In the genomic region with DNA sequence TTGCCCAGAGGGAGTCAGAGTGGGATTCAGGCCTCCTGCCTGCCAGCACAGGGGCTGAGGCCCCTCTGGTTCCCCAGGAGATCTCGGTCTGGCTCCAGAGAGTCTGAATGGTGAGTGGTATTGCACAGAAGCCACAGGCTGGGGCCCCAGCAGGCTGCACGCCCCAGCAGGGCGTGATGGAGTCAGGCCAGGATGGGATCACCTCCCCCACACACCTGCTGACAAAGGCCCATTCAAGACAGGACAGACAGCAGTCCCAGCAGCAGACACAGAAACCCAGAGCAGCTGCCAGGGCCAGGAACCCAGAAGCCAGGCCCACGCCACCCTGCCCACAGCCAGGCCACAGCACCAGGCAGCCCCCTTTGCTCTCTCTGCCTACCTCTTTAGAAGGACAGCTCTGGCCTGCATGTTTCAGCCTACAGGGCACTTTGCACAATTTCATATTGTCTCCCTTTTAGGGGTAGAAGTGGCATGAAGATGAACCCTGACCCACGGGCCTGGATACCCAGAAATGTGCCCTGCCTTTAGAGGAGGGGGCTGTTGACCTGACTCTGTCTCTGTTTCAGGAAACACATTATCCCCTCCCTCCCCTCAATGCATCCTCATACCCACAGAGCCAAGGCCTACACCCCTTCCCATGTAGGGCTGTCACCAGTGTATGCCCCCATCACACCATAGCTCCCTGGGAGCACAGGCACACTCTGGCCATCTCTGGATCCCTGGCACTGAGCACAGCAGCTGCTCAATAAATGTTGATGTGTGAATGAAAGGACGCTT, we compare ENCODE assay signal across 9 cellular contexts. TPM values are rescaled to one million over a fixed set of nuclear protein-coding genes. Genes with fewer than 3 reads are reported as not detected.
DNase-seq lines count a peak whose midpoint lies in the region; ATAC-seq and TF ChIP-seq lines count a peak whose summit lies in the region.
"Had no signal": no experiment of that assay in that cellular context is flagged by ENCODE, and none has a peak within 500 bp of the region (broad histone marks: within the 10 kb centered on the region; RNA-seq: fewer than 3 reads in every experiment).

No MANE protein-coding gene starts in this region.

- TF ChIP-seq CTCF in breast epithelium (IDR thresholded peaks at IDR 0.05) (no peak), MCF 10A (IDR thresholded peaks at IDR 0.05; ENCODE audit: unreplicated experiment) (no peak), OCI-LY3 (IDR thresholded peaks at IDR 0.05; ENCODE audit: low read depth, low read length) (no peak), mesothelial cell of epicardium (IDR thresholded peaks at IDR 0.05; ENCODE audit: unreplicated experiment) (no peak), upper lobe of left lung (IDR thresholded peaks at IDR 0.05) (no peak)

- H3K9ac ChIP-seq in OCI-LY3 (ENCODE audit: low read length), result peak overlapping the region; percentile 40; the same call in 1 of the 2 replicates

- DNase-seq in breast epithelium (ENCODE audit: low spot score in 2 of 2) (peak in 1 of 2 donors; percentile 58), MCF 10A (ENCODE audit: unreplicated experiment) (no peak), mesothelial cell of epicardium (ENCODE audit: low spot score in 2 of 2, unreplicated experiment in 2 of 2) (no peak), upper lobe of left lung (peak in 1 of 2 donors; percentile 61), retina (no peak), iPS-NIHi7 (ENCODE audit: extremely low spot score) (no peak)
- no peak for DNase-seq in activated CD4-positive, alpha-beta T cell treated with anti-CD3 and anti-CD28 coated beads, Interleukin-2, amount 50 U/mL, for 4 hours
- DNase-seq: IMR-90 had no signal

- H3K36me3 ChIP-seq in breast epithelium (no peaks in the 10 kb centered on the region), OCI-LY3 (replicated peaks; ENCODE audit: low read depth, low read length) (no peaks in the 10 kb centered on the region), upper lobe of left lung (no peaks in the 10 kb centered on the region)

- 81 to 96% methylated on average over 3 to 6 of the region's 6 CpGs for WGBS in upper lobe of left lung, 2 donors

- BruUV-seq in MCF 10A (replicated peaks; lab: Mats Ljungman, UMichigan), result no TSS peak

- H3K9me3 ChIP-seq in breast epithelium, result no peaks in the 10 kb centered on the region
- no peaks in the 10 kb centered on the region for H3K9me3 ChIP-seq in OCI-LY3 (ENCODE audit: insufficient read depth, low read length)
- H3K9me3 ChIP-seq in upper lobe of left lung, result no peaks in the 10 kb centered on the region

- intact Hi-C loops in breast epithelium (cut with DNase I; ENCODE audit: low total_unique reads) (no loop called here), MCF 10A (cut with micrococcal nuclease) (no loop called here)

- CTCF ChIA-PET in MCF 10A (lab: Yijun Ruan, JAX), result interaction anchor here (1.3 to 1.4 kb wide), 2 partner anchors 26 to 77 kb away, joined by 4 to 5 read pairs; no protein-coding TSS in a partner anchor

- no peak overlapping the region for H3K4me3 ChIP-seq in breast epithelium
- peak overlapping the region; percentile 12; the same call in 1 of the 2 replicates for H3K4me3 ChIP-seq in OCI-LY3 (ENCODE audit: low read length)
- H3K4me3 ChIP-seq in upper lobe of left lung, result no peak overlapping the region

- H3K27me3 Mint-ChIP-seq in MCF 10A (ENCODE audit: insufficient read depth, unreplicated experiment) (peaks cover 74% of the 10 kb centered on the region), mesothelial cell of epicardium (ENCODE audit: low read depth) (no peaks in the 10 kb centered on the region)

- H4K20me1 ChIP-seq in OCI-LY3 (ENCODE audit: insufficient read depth, low read length), result no peaks in the 10 kb centered on the region

- TF ChIP-seq EP300 in upper lobe of left lung (IDR thresholded peaks at IDR 0.05), result no peak

- H3K36me3 Mint-ChIP-seq in MCF 10A (ENCODE audit: insufficient read depth, unreplicated experiment), result no peaks in the 10 kb centered on the region
- peaks cover 7% of the 10 kb centered on the region for H3K36me3 Mint-ChIP-seq in mesothelial cell of epicardium

- ATAC-seq in upper lobe of left lung (ENCODE audit: low FRiP score in 2 of 2), result peak in 1 of 2 donors; percentile 13

- H3K27me3 ChIP-seq in breast epithelium (peaks cover 0 to 5% of the 10 kb centered on the region in 2 donors), OCI-LY3 (ENCODE audit: low read depth, low read length) (peaks cover 6% of the 10 kb centered on the region; the same call in 1 of the 2 replicates), upper lobe of left lung (no peaks in the 10 kb centered on the region)

- H3K4me1 ChIP-seq in breast epithelium (peaks cover 0 to 4% of the 10 kb centered on the region in 2 donors), OCI-LY3 (ENCODE audit: low read length) (peaks cover 24% of the 10 kb centered on the region), upper lobe of left lung (peaks cover 24 to 45% (median 32%) of the 10 kb centered on the region in 4 donors)

- no peaks in the 10 kb centered on the region for H3K9me3 Mint-ChIP-seq in MCF 10A (ENCODE audit: unreplicated experiment)
- no peaks in the 10 kb centered on the region for H3K9me3 Mint-ChIP-seq in mesothelial cell of epicardium

- POLR2A ChIA-PET in MCF 10A (lab: Yijun Ruan, JAX), result interaction anchor here (0.7 kb wide), 1 partner anchor 7 kb away, joined by 3 read pairs; no protein-coding TSS in a partner anchor

- H3K27ac Mint-ChIP-seq in MCF 10A (ENCODE audit: low read depth, unreplicated experiment), result no peak overlapping the region
- H3K27ac Mint-ChIP-seq in mesothelial cell of epicardium, result peak overlapping the region; percentile 89

- peak overlapping the region; percentile 56 for H3K4me2 ChIP-seq in OCI-LY3 (ENCODE audit: low read length)

- no peaks in the 10 kb centered on the region for H3K79me2 ChIP-seq in OCI-LY3 (ENCODE audit: low read length)

- TF ChIP-seq POLR2A in breast epithelium (IDR thresholded peaks at IDR 0.05) (no peak), upper lobe of left lung (IDR thresholded peaks at IDR 0.05) (no peak)

- no peaks in the 10 kb centered on the region for H3K4me1 Mint-ChIP-seq in MCF 10A (ENCODE audit: insufficient read depth, unreplicated experiment)
- peaks cover 65% of the 10 kb centered on the region for H3K4me1 Mint-ChIP-seq in mesothelial cell of epicardium

- peak overlapping the region; percentile 76 to 78 for H3K27ac ChIP-seq in breast epithelium
- H3K27ac ChIP-seq in OCI-LY3 (ENCODE audit: low read length), result peak overlapping the region; percentile 40; the same call in 1 of the 2 replicates
- H3K27ac ChIP-seq in upper lobe of left lung, result peak overlapping the region in 3 of 4 donors; percentile 5 to 35 (median 35)

- H3K4me3 Mint-ChIP-seq in MCF 10A (ENCODE audit: unreplicated experiment) (no peak overlapping the region), mesothelial cell of epicardium (peak overlapping the region; percentile 27)

- peak overlapping the region; percentile 94 for H2AFZ ChIP-seq in OCI-LY3 (ENCODE audit: low read depth, low read length)

RNA-seq across cellular contexts. Expression of a gene that starts 6.1 kb away (rescaled TPM):
- total RNA-seq in breast epithelium (10 to 100 TPM; 16.0 to 25.0 (median 20.3) TPM), MCF 10A (2022) (not detected in 2 replicates), mesothelial cell of epicardium (114 to 125 TPM (median 116 TPM) in 3 replicates), upper lobe of left lung (10 to 100 TPM; 16.2 to 61.4 (median 33.8) TPM)
- total RNA-seq: IMR-90 had no signal

RNA-seq across cellular contexts. Expression of a gene that starts 45.8 kb away (rescaled TPM):
- total RNA-seq in breast epithelium (1 to 10 TPM in 2 of 3 donors, under 1 TPM in 1; 0.66 to 2.0 (median 1.3) TPM), MCF 10A (2022) (not detected in 2 replicates), mesothelial cell of epicardium (5.7 to 7.1 TPM (median 6.3 TPM) in 3 replicates), upper lobe of left lung (1 to 10 TPM in 4 of 6 donors, under 1 TPM in 2; 0.15 to 4.5 (median 2.4) TPM)
- total RNA-seq: IMR-90 had no signal

RNA-seq across cellular contexts. Expression of a gene that starts 58.8 kb away (rescaled TPM):
- 10 to 100 TPM in 2 of 3 donors, under 1 TPM in 1; 0.32 to 34.0 (median 12.5) TPM for total RNA-seq in breast epithelium
- not detected in 2 replicates for total RNA-seq in MCF 10A (2022)
- 10.4 to 11.3 TPM (median 10.9 TPM) in 3 replicates for total RNA-seq in mesothelial cell of epicardium
- 10 to 100 TPM in 2 of 6 donors, 1 to 10 TPM in 4; 4.6 to 26.2 (median 6.1) TPM for total RNA-seq in upper lobe of left lung
- total RNA-seq: IMR-90 had no signal

Comparison
In these comparisons a context has a peak if more than half of its experiments do, and no peak if none do; other contexts are left out.
1. RNA of a gene that starts 6.1 kb away (total RNA-seq): 114 to 125 TPM in mesothelial cell of epicardium, 16.2 to 61.4 TPM in upper lobe of left lung and 16.0 to 25.0 TPM in breast epithelium; not detected in MCF 10A; every median in the first group is over 10 times any median in the second.
2. Peak in every context shown above with its lines, with median percentiles within 50 percentile points of each other: H3K27ac ChIP-seq.